Comparison of ENCODE assay signal across 17 cellular contexts in the genomic region with DNA sequence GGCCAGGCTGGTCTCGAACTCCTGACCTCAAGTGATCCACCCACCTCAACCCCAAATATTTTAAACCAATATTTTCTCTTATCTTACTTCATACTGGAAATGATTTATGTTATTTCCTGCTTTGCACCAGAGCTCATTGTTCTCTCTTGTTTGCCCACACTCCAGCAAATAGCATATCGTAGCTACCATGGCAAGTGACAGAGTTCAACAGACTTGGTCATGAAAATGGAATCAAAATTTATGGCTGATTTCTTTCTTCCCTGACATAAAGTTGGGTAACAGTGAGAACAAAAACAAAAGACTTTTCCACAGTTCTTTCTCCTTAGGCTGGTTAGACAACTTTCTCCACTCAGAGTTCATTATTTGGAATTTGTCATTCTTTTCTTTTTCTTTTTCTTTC. TPM values are rescaled to one million over a fixed set of nuclear protein-coding genes. Genes with fewer than 3 reads are reported as not detected.
DNase-seq lines count a peak whose midpoint lies in the region; ATAC-seq and TF ChIP-seq lines count a peak whose summit lies in the region.
"Had no signal": no experiment of that assay in that cellular context is flagged by ENCODE, and none has a peak within 500 bp of the region (broad histone marks: within the 10 kb centered on the region; RNA-seq: fewer than 3 reads in every experiment).

No MANE protein-coding gene starts in this region.

- H3K4me3 ChIP-seq in Loucy (ENCODE audit: low read length, poor library complexity, severe bottlenecking) (peak overlapping the region; percentile 50), neutrophil (ENCODE audit: low read depth in 1 of 2, low read length in 1 of 2) (peak overlapping the region; percentile 3 to 45), sigmoid colon (no peak overlapping the region)
- H3K4me3 ChIP-seq: breast epithelium had no signal

- no peak for DNase-seq in sigmoid colon
- DNase-seq in effector memory CD8-positive, alpha-beta T cell: no peak
- DNase-seq in NCI-H2196 (lab: John Stamatoyannopoulos, UW; ENCODE audit: unreplicated experiment): no peak
- DNase-seq: activated CD4-positive, CD25-positive, alpha-beta regulatory T cell treated with anti-CD3 and anti-CD28 coated beads, Interleukin-2, amount 50 U/mL, for 72 hours; CD8-positive, alpha-beta memory T cell; NCI-H146; NCI-H774; SK-N-SH; stimulated activated CD4-positive, alpha-beta T cell treated with anti-CD3 and anti-CD28 coated beads, Interleukin-12 subunit alpha, Interleukin-12 subunit beta, amount 100 ng/mL, for 4 hours had no signal

- H3K27me3 ChIP-seq in Loucy (ENCODE audit: insufficient read depth, low read length, poor library complexity, severe bottlenecking) (no peaks in the 10 kb centered on the region), neutrophil (no peaks in the 10 kb centered on the region), sigmoid colon (no peaks in the 10 kb centered on the region)
- H3K27me3 ChIP-seq: breast epithelium had no signal

- H4K20me1 ChIP-seq in Loucy (ENCODE audit: insufficient read depth, low read length, poor library complexity, severe bottlenecking): peaks cover 21% of the 10 kb centered on the region

- H3K36me3 ChIP-seq in Loucy (ENCODE audit: insufficient read depth, low read length): peaks cover 30% of the 10 kb centered on the region; the same call in 1 of the 2 replicates
- H3K36me3 ChIP-seq in neutrophil: peaks cover 29% of the 10 kb centered on the region
- H3K36me3 ChIP-seq in sigmoid colon: peaks cover 19 to 47% (median 29%) of the 10 kb centered on the region in 4 donors
- H3K36me3 ChIP-seq: breast epithelium had no signal

- TF ChIP-seq CTCF in C4-2B (conservative IDR thresholded peaks at IDR 0.05) (no peak), Loucy (conservative IDR thresholded peaks at IDR 0.05; ENCODE audit: low read length) (no peak), neutrophil (IDR thresholded peaks at IDR 0.05) (no peak), sigmoid colon (IDR thresholded peaks at IDR 0.05) (no peak)

- WGBS in sigmoid colon, 2 donors: 27 to 63% methylated on average over 2 of the region's 2 CpGs

- H3K4me1 Mint-ChIP-seq in dendritic cell treated with granulocyte-macrophage colony-stimulating factor and Interleukin-4, amounts not matched to agents 40 ng/mL and 50 ng/mL, for 4 days (ENCODE audit: low read depth): peaks cover 60% of the 10 kb centered on the region
- H3K4me1 Mint-ChIP-seq in effector memory CD8-positive, alpha-beta T cell (ENCODE audit: low read depth in 2 of 2): peaks cover 19 to 25% of the 10 kb centered on the region in 2 donors

- H3K27ac ChIP-seq in C4-2B: peak overlapping the region; percentile 98
- peak overlapping the region; percentile 92 for H3K27ac ChIP-seq in neutrophil
- H3K27ac ChIP-seq in sigmoid colon: no peak overlapping the region

- no peaks in the 10 kb centered on the region for H3F3A ChIP-seq in Loucy (ENCODE audit: low read depth)

- H3K4me3 Mint-ChIP-seq in dendritic cell treated with granulocyte-macrophage colony-stimulating factor and Interleukin-4, amounts not matched to agents 40 ng/mL and 50 ng/mL, for 4 days: no peak overlapping the region
- H3K4me3 Mint-ChIP-seq in effector memory CD8-positive, alpha-beta T cell: no peak overlapping the region

- H2AFZ ChIP-seq in Loucy (ENCODE audit: low read length): no peak overlapping the region

- H3K79me2 ChIP-seq in Loucy (ENCODE audit: insufficient read depth, low read length): peaks cover 63% of the 10 kb centered on the region

- peak overlapping the region; percentile 37 for H3K9ac ChIP-seq in Loucy (ENCODE audit: low read depth, low read length, poor library complexity, severe bottlenecking)
- H3K9ac ChIP-seq: SK-N-SH had no signal

- no peaks in the 10 kb centered on the region for H3K9me2 ChIP-seq in Loucy (replicated peaks; ENCODE audit: low read depth, low read length)
- H3K9me2 ChIP-seq: SK-N-SH had no signal

- H3K4me2 ChIP-seq in Loucy (ENCODE audit: low read depth, low read length, poor library complexity, severe bottlenecking): peak overlapping the region; percentile 94
- H3K4me2 ChIP-seq: SK-N-SH had no signal

- TF ChIP-seq EP300 in sigmoid colon (IDR thresholded peaks at IDR 0.05): no peak

- H3K36me3 Mint-ChIP-seq in dendritic cell treated with granulocyte-macrophage colony-stimulating factor and Interleukin-4, amounts not matched to agents 40 ng/mL and 50 ng/mL, for 4 days (ENCODE audit: low read depth): peaks cover 68% of the 10 kb centered on the region
- H3K36me3 Mint-ChIP-seq in effector memory CD8-positive, alpha-beta T cell (ENCODE audit: insufficient read depth): peaks cover 69% of the 10 kb centered on the region

- intact Hi-C loops in dendritic cell treated with granulocyte-macrophage colony-stimulating factor and Interleukin-4, amounts not matched to agents 40 ng/mL and 50 ng/mL, for 4 days (cut with micrococcal nuclease): no loop called here
- intact Hi-C loops in sigmoid colon (cut with DNase I): no loop called here

- TF ChIP-seq POLR2A in sigmoid colon (IDR thresholded peaks at IDR 0.05): no peak

- no peaks in the 10 kb centered on the region for H3K9me3 Mint-ChIP-seq in dendritic cell treated with granulocyte-macrophage colony-stimulating factor and Interleukin-4, amounts not matched to agents 40 ng/mL and 50 ng/mL, for 4 days
- H3K9me3 Mint-ChIP-seq in effector memory CD8-positive, alpha-beta T cell: no peaks in the 10 kb centered on the region
- H3K9me3 Mint-ChIP-seq: CD8-positive, alpha-beta memory T cell had no signal

- H3K9me3 ChIP-seq in Loucy (ENCODE audit: insufficient read depth, low read depth, low read length) (no peaks in the 10 kb centered on the region), neutrophil (no peaks in the 10 kb centered on the region), sigmoid colon (no peaks in the 10 kb centered on the region)
- H3K9me3 ChIP-seq: breast epithelium, SK-N-SH had no signal

- ATAC-seq in HG02973 (IDR thresholded peaks at IDR 0.05; ENCODE audit: unreplicated experiment): no peak
- ATAC-seq in effector memory CD8-positive, alpha-beta T cell (replicated peaks): no peak
- ATAC-seq: esophagus mucosa had no signal

- peaks cover 36% of the 10 kb centered on the region for H3K4me1 ChIP-seq in Loucy (ENCODE audit: insufficient read depth, low read length, poor library complexity, severe bottlenecking)
- peaks cover 63 to 64% of the 10 kb centered on the region in 2 experiments for H3K4me1 ChIP-seq in neutrophil (ENCODE audit: control insufficient read depth in 1 of 2, insufficient read depth in 1 of 2, low read depth in 1 of 2, low read length in 1 of 2)
- peaks cover 0 to 25% (median 17%) of the 10 kb centered on the region in 4 donors for H3K4me1 ChIP-seq in sigmoid colon
- H3K4me1 ChIP-seq: breast epithelium had no signal

- H3K27ac Mint-ChIP-seq in dendritic cell treated with granulocyte-macrophage colony-stimulating factor and Interleukin-4, amounts not matched to agents 40 ng/mL and 50 ng/mL, for 4 days: peak overlapping the region; percentile 93
- peak overlapping the region in 1 of 2 donors; percentile 62 for H3K27ac Mint-ChIP-seq in effector memory CD8-positive, alpha-beta T cell

- H3K27me3 Mint-ChIP-seq in dendritic cell treated with granulocyte-macrophage colony-stimulating factor and Interleukin-4, amounts not matched to agents 40 ng/mL and 50 ng/mL, for 4 days: peaks cover under 1% of the 10 kb centered on the region
- no peaks in the 10 kb centered on the region for H3K27me3 Mint-ChIP-seq in effector memory CD8-positive, alpha-beta T cell

RNA-seq across cellular contexts. Expression of a gene that starts 4.1 kb away (rescaled TPM):
- 10 to 100 TPM in 3 of 4 donors, 1 to 10 TPM in 1; 10.0 to 13.8 (median 12.1) TPM for total RNA-seq in sigmoid colon
- 10 to 100 TPM in 2 of 3 donors, 1 to 10 TPM in 1; 8.4 to 14.7 (median 10.2) TPM for polyA plus RNA-seq in sigmoid colon

RNA-seq across cellular contexts. Expression of a gene that starts 4.6 kb away (rescaled TPM):
- 10 to 100 TPM in 1 of 4 donors, 1 to 10 TPM in 3; 6.8 to 13.6 (median 9.5) TPM for total RNA-seq in sigmoid colon
- polyA plus RNA-seq in sigmoid colon: 1 to 10 TPM; 2.1 to 4.8 (median 2.4) TPM
- polyA plus RNA-seq: CD8-positive, alpha-beta memory T cell had no signal

RNA-seq across cellular contexts. Expression of a gene that starts 13.7 kb away (rescaled TPM):
- total RNA-seq in sigmoid colon: 1,000 to 10,000 TPM; 1,576 to 2,828 (median 2,217) TPM
- polyA plus RNA-seq in sigmoid colon: 1,000 to 10,000 TPM; 3,316 to 4,569 (median 3,351) TPM

RNA-seq across cellular contexts. Expression of a gene that starts 20.2 kb away (rescaled TPM):
- total RNA-seq in sigmoid colon: 10 to 100 TPM; 18.5 to 41.3 (median 25.7) TPM
- 10 to 100 TPM; 14.6 to 41.5 (median 21.6) TPM for polyA plus RNA-seq in sigmoid colon

RNA-seq across cellular contexts. Expression of a gene that starts 22.1 kb away (rescaled TPM):
- 10 to 100 TPM; 22.4 to 60.2 (median 45.1) TPM for total RNA-seq in sigmoid colon
- polyA plus RNA-seq in sigmoid colon: 10 to 100 TPM; 48.6 to 77.9 (median 65.1) TPM
- polyA plus RNA-seq: neural cell had no signal

Comparison
In these comparisons a context has a peak if more than half of its experiments do, and no peak if none do; other contexts are left out.
1. H3K27ac ChIP-seq: peak in C4-2B (single experiment) and neutrophil (single experiment); none in sigmoid colon (0 of 4).
2. H3K4me3 ChIP-seq: peak in Loucy (single experiment) and neutrophil (2 of 2); none in sigmoid colon (0 of 4).